In genomic region chr1:27526569-27527222, GRCh38 we compare ENCODE assay signal across 8 cellular contexts. TPM values are rescaled to one million over a fixed set of nuclear protein-coding genes. Genes with fewer than 3 reads are reported as not detected.
A peak's percentile ranks its signal among the peaks of the same experiment; 100 is the strongest.
DNase-seq lines count a peak whose midpoint lies in the region; ATAC-seq, FAIRE-seq and TF ChIP-seq lines count a peak whose summit lies in the region.

No MANE protein-coding gene starts in this region.

- H3K36me3 Mint-ChIP-seq in CD8-positive, alpha-beta memory T cell: peaks cover 0 to 6% (median 0%) of the 10 kb centered on the region in 3 donors
- H3K36me3 Mint-ChIP-seq in naive thymus-derived CD4-positive, alpha-beta T cell: peaks cover 0 to 25% (median 0%) of the 10 kb centered on the region in 5 donors

- H3K9me3 ChIP-seq in CD8-positive, alpha-beta memory T cell (ENCODE audit: low read length): no peaks in the 10 kb centered on the region
- no peaks in the 10 kb centered on the region for H3K9me3 ChIP-seq in K562 (replicated peaks; ENCODE audit: control insufficient read depth, insufficient read depth, low read depth, low read length)
- H3K9me3 ChIP-seq in naive thymus-derived CD4-positive, alpha-beta T cell (ENCODE audit: control insufficient read depth in 2 of 3, low read length in 3 of 3): no peaks in the 10 kb centered on the region
- H3K9me3 ChIP-seq in body of pancreas: no peaks in the 10 kb centered on the region

- peak overlapping the region; percentile 51 to 95 (median 84) for H3K27ac Mint-ChIP-seq in CD8-positive, alpha-beta memory T cell
- H3K27ac Mint-ChIP-seq in naive thymus-derived CD4-positive, alpha-beta T cell: peak overlapping the region; percentile 80 to 99 (median 98)

- peaks cover 57 to 68% (median 60%) of the 10 kb centered on the region in 3 donors for H3K4me1 Mint-ChIP-seq in CD8-positive, alpha-beta memory T cell
- peaks cover 56 to 72% (median 64%) of the 10 kb centered on the region in 7 donors for H3K4me1 Mint-ChIP-seq in naive thymus-derived CD4-positive, alpha-beta T cell

- in situ Hi-C loops in KBM-7 (cut with MboI; ENCODE audit: low pct_unique_long_range_greater_than_20kb, low sequenced_read_pairs): no loop called here
- in situ Hi-C loops in K562 (cut with MboI): no loop called here

- BruUV-seq in K562 (replicated peaks; lab: Mats Ljungman, UMichigan): TSS peak; percentile 67

- H3K9me1 ChIP-seq in K562 (ENCODE audit: control insufficient read depth, insufficient read depth, low read length): no peaks in the 10 kb centered on the region

- H3K9me3 Mint-ChIP-seq in CD8-positive, alpha-beta memory T cell: no peaks in the 10 kb centered on the region
- peaks cover 0 to 2% (median 0%) of the 10 kb centered on the region in 11 donors for H3K9me3 Mint-ChIP-seq in naive thymus-derived CD4-positive, alpha-beta T cell

- H3K4me3 ChIP-seq in CD8-positive, alpha-beta memory T cell (ENCODE audit: low read length): peak overlapping the region; percentile 35
- H3K4me3 ChIP-seq in K562 (peak overlapping the region; percentile 54), body of pancreas (no peak overlapping the region)
- peak overlapping the region; percentile 11 for H3K4me3 ChIP-seq in naive thymus-derived CD4-positive, alpha-beta T cell (ENCODE audit: low read length)

- POLR2A ChIA-PET in CD8-positive, alpha-beta memory T cell (lab: Charles Lee): interaction anchor here (0.7 kb wide), 1 partner anchor 84 kb away, joined by 6 read pairs; no protein-coding TSS in a partner anchor
- POLR2A ChIA-PET in K562 (lab: Yijun Ruan, JAX): interaction anchor here (0.6 to 2.4 kb wide), 10 partner anchors 9 to 833 kb away, joined by 3 to 11 read pairs (median 4); partner anchors contain the start of gene WASF2
- POLR2A ChIA-PET in naive thymus-derived CD4-positive, alpha-beta T cell (lab: Charles Lee): interaction anchor here (0.6 to 7.6 kb wide), 19 partner anchors 9 to 203 kb away, joined by 3 to 59 read pairs (median 4); partner anchors contain the start of genes AHDC1 and WASF2

- TF ChIP-seq EP300 in K562 (IDR thresholded peaks at IDR 0.05; ENCODE audit: low read length): no peak

- peak overlapping the region; percentile 41 to 80 (median 65) for H3K4me3 Mint-ChIP-seq in CD8-positive, alpha-beta memory T cell
- H3K4me3 Mint-ChIP-seq in naive thymus-derived CD4-positive, alpha-beta T cell: peak overlapping the region; percentile 72 to 98 (median 93)

- FAIRE-seq in K562 (lab: Jason Lieb, UNC): peak; percentile 85

- peak overlapping the region; percentile 63 for H3K27ac ChIP-seq in CD8-positive, alpha-beta memory T cell (ENCODE audit: low read depth, low read length)
- H3K27ac ChIP-seq in K562 (ENCODE audit: extremely low read depth, low read depth, low read length) (peak overlapping the region; percentile 88), body of pancreas (peak overlapping the region in 1 of 4 donors; percentile 8)
- peak overlapping the region; percentile 93 for H3K27ac ChIP-seq in naive thymus-derived CD4-positive, alpha-beta T cell (ENCODE audit: low read depth, low read length)

- peak overlapping the region; percentile 99 for H3K4me2 ChIP-seq in K562 (ENCODE audit: insufficient read depth, low read length)

- H3K4me1 ChIP-seq in CD8-positive, alpha-beta memory T cell (ENCODE audit: insufficient read depth, low read length): peaks cover 68% of the 10 kb centered on the region
- peaks cover 55 to 81% of the 10 kb centered on the region in 2 experiments for H3K4me1 ChIP-seq in K562 (replicated peaks in 1 of 2; ENCODE audit: control insufficient read depth in 2 of 2, insufficient read depth in 2 of 2, low read length in 2 of 2)
- peaks cover 51 to 52% of the 10 kb centered on the region in 2 donors for H3K4me1 ChIP-seq in naive thymus-derived CD4-positive, alpha-beta T cell (ENCODE audit: control insufficient read depth in 2 of 2, insufficient read depth in 2 of 2, low read length in 2 of 2)
- H3K4me1 ChIP-seq in body of pancreas: peaks cover 29% of the 10 kb centered on the region

- ATAC-seq in K562: peak; percentile 1; the same call in 2 of the 3 replicates
- ATAC-seq in naive thymus-derived CD4-positive, alpha-beta T cell: no peak
- no peak for ATAC-seq in body of pancreas
- ATAC-seq in GM18861 (IDR thresholded peaks at IDR 0.05; ENCODE audit: unreplicated experiment): no peak

- TF ChIP-seq POLR2A in K562 (conservative IDR thresholded peaks at IDR 0.05) (peak; percentile 51), body of pancreas (IDR thresholded peaks at IDR 0.05) (peak in 1 of 3 donors; percentile 18)

- TF ChIP-seq RAD21 in K562 (CRISPR knock-in tag; conservative IDR thresholded peaks at IDR 0.05 in 1 of 2, IDR thresholded peaks at IDR 0.05 in 1 of 2): peak in 1 of 2 experiments; percentile 7; a peak in 1 of 4 replicates

- H2AFZ ChIP-seq in K562 (ENCODE audit: low read depth, low read length): peak overlapping the region; percentile 55

- H3K36me3 ChIP-seq in CD8-positive, alpha-beta memory T cell (ENCODE audit: insufficient read depth, low read length): no peaks in the 10 kb centered on the region
- H3K36me3 ChIP-seq in K562 (ENCODE audit: control insufficient read depth, insufficient read depth, low read length) (peaks cover 3% of the 10 kb centered on the region; the same call in 1 of the 3 replicates), body of pancreas (replicated peaks in 1 of 2; ENCODE audit: insufficient read depth in 1 of 2, low read depth in 2 of 2) (no peaks in the 10 kb centered on the region)
- H3K36me3 ChIP-seq in naive thymus-derived CD4-positive, alpha-beta T cell (ENCODE audit: control insufficient read depth in 2 of 3, insufficient read depth in 3 of 3, low read length in 3 of 3): no peaks in the 10 kb centered on the region

- intact Hi-C loops in K562 (cut with micrococcal nuclease) (loop anchor here (2.0 kb wide), 1 partner anchor 38 kb away; no protein-coding TSS in a partner anchor), body of pancreas (cut with DNase I) (no loop called here)
- intact Hi-C loops in naive thymus-derived CD4-positive, alpha-beta T cell (cut with micrococcal nuclease): loop anchor here (1.0 to 5.0 kb wide), 3 partner anchors 30 to 201 kb away; partner anchors contain the start of gene FAM76A (in 1 of the 2)

- peak in 1 of 5 donors; percentile 14 for DNase-seq in CD8-positive, alpha-beta memory T cell
- DNase-seq in KBM-7 (peak; percentile 35), K562 (ENCODE audit: extremely low read depth in 1 of 4, low spot score in 3 of 4) (peak; percentile 49 to 70 (median 54)), body of pancreas (no peak), NOMO-1 treated with DMSO at 0.1 percent for 48 hours (lab: John Stamatoyannopoulos, UW; ENCODE audit: unreplicated experiment) (no peak)
- peak in 1 of 9 donors; percentile 12 for DNase-seq in naive thymus-derived CD4-positive, alpha-beta T cell
- no peak for DNase-seq in activated CD4-positive, CD25-positive, alpha-beta regulatory T cell (lab: John Stamatoyannopoulos, UW)

- H3K79me2 ChIP-seq in K562 (ENCODE audit: control insufficient read depth, insufficient read depth, low read length): peaks cover 36% of the 10 kb centered on the region

- H3K9ac ChIP-seq in K562 (ENCODE audit: insufficient read depth in 1 of 2, low read depth in 2 of 2, low read length in 2 of 2): peak overlapping the region; percentile 88 to 96

- TF ChIP-seq CTCF in K562 (IDR thresholded peaks at IDR 0.05 in 2 of 3, conservative IDR thresholded peaks at IDR 0.05 in 1 of 3; ENCODE audit: insufficient read depth in 2 of 3, low read depth in 1 of 3, low read length in 3 of 3): no peak
- no peak for TF ChIP-seq CTCF in body of pancreas (IDR thresholded peaks at IDR 0.05)

- H3K27me3 Mint-ChIP-seq in CD8-positive, alpha-beta memory T cell: no peaks in the 10 kb centered on the region
- no peaks in the 10 kb centered on the region for H3K27me3 Mint-ChIP-seq in naive thymus-derived CD4-positive, alpha-beta T cell

- H3K27me3 ChIP-seq in CD8-positive, alpha-beta memory T cell (ENCODE audit: insufficient read depth, low read length, poor library complexity, severe bottlenecking): no peaks in the 10 kb centered on the region
- H3K27me3 ChIP-seq in K562 (ENCODE audit: control insufficient read depth in 2 of 2, insufficient read depth in 2 of 2, low read length in 2 of 2) (no peaks in the 10 kb centered on the region), body of pancreas (no peaks in the 10 kb centered on the region)
- no peaks in the 10 kb centered on the region for H3K27me3 ChIP-seq in naive thymus-derived CD4-positive, alpha-beta T cell (ENCODE audit: control insufficient read depth in 2 of 2, insufficient read depth in 2 of 2, low read length in 2 of 2)

- CTCF ChIA-PET in CD8-positive, alpha-beta memory T cell (lab: Charles Lee): interaction anchor here (0.7 to 5.3 kb wide), 7 partner anchors 9 to 136 kb away, joined by 3 to 34 read pairs (median 4); no protein-coding TSS in a partner anchor
- CTCF ChIA-PET in K562 (lab: Yijun Ruan, JAX; ENCODE audit: low intra/inter-chr PET ratio): no interaction called here
- CTCF ChIA-PET in naive thymus-derived CD4-positive, alpha-beta T cell (lab: Charles Lee): interaction anchor here (0.6 to 1.9 kb wide), 5 partner anchors 30 to 136 kb away, joined by 3 to 11 read pairs (median 5); no protein-coding TSS in a partner anchor

- WGBS in K562 (ENCODE audit: insufficient coverage, low coverage, missing lambda C conversion rate): 3% methylated on average over 10 of the region's 10 CpGs
- WGBS in body of pancreas, 2 donors: 61% methylated on average over 5 to 6 of the region's 10 CpGs

- no peaks in the 10 kb centered on the region for H4K20me1 ChIP-seq in K562 (replicated peaks; ENCODE audit: control insufficient read depth, insufficient read depth, low read length)

RNA-seq across cellular contexts. Expression of gene WASF2, which starts 36.7 kb away (rescaled TPM):
- total RNA-seq in CD8-positive, alpha-beta memory T cell: 100 to 1,000 TPM; 120 to 128 TPM
- 64.1 TPM for polyA plus RNA-seq in CD8-positive, alpha-beta memory T cell
- total RNA-seq in K562 (2011; cell fraction: chromatin; rRNA removed; ENCODE audit: low replicate concordance): 60.7 and 84.8 TPM in 2 replicates
- 47.0 and 48.4 TPM in 2 replicates for total RNA-seq in K562 (2011; cell fraction: nucleolus; rRNA removed)
- total RNA-seq in K562 (2011; cell fraction: nucleoplasm; rRNA removed): 68.6 and 84.8 TPM in 2 replicates
- 21.3 and 29.6 TPM in 2 replicates for total RNA-seq in K562 (2014; rRNA removed)
- 31.2 and 40.7 TPM in 2 replicates for total RNA-seq in K562 (2014; rRNA removed; fragmentation: Illumina TruSeq; extraction: Trizol)
- total RNA-seq in K562 (2015; rRNA removed; fragmentation: Illumina TruSeq; extraction: Trizol): 26.1 and 29.2 TPM in 2 replicates
- total RNA-seq in K562 (2021): 139 and 163 TPM in 2 replicates
- polyA plus RNA-seq in K562 (2011; rRNA removed): 41.5 and 104 TPM in 2 replicates
- polyA plus RNA-seq in K562 (2011; cell fraction: cytosol; rRNA removed): 45.0 and 57.5 TPM in 2 replicates
- 49.0 and 54.9 TPM in 2 replicates for polyA plus RNA-seq in K562 (2011; cell fraction: nucleus; rRNA removed)
- 84.9 and 101 TPM in 2 replicates for polyA plus RNA-seq in K562 (2012)
- 109 and 115 TPM in 2 replicates for polyA plus RNA-seq in K562 (2014; fragmentation: Illumina TruSeq; extraction: Trizol)
- polyA plus RNA-seq in K562 (2014; fragmentation: Nextera tagmentation; extraction: Ambion mirVana): 1 to 10 TPM; 8.2 to 9.7 TPM
- polyA plus RNA-seq in K562 (2014; rRNA removed): 51.3 and 56.8 TPM in 2 replicates
- 49.4 and 58.2 TPM in 2 replicates for polyA minus RNA-seq in K562 (2011; rRNA and poly(A)+ RNA removed)
- polyA minus RNA-seq in K562 (2011; cell fraction: cytosol; rRNA and poly(A)+ RNA removed): 68.3 and 88.6 TPM in 2 replicates
- polyA minus RNA-seq in K562 (2011; cell fraction: nucleus; rRNA and poly(A)+ RNA removed): 15.8 and 27.9 TPM in 2 replicates
- 100 to 1,000 TPM; 136 to 177 (median 145) TPM for total RNA-seq in naive thymus-derived CD4-positive, alpha-beta T cell
- 10 to 100 TPM; 78.4 to 85.0 TPM for polyA plus RNA-seq in naive thymus-derived CD4-positive, alpha-beta T cell
- total RNA-seq in body of pancreas: 10 to 100 TPM; 28.0 to 36.1 TPM

Comparison
In these comparisons a context has a peak if more than half of its experiments do, and no peak if none do; other contexts are left out.
1. DNase-seq: peak in KBM-7 (single experiment) and K562 (4 of 4); none in body of pancreas (0 of 4), NOMO-1 treated with DMSO at 0.1 percent for 48 hours (single experiment) and activated CD4-positive, CD25-positive, alpha-beta regulatory T cell (0 of 4).
2. H3K4me3 ChIP-seq: peak in CD8-positive, alpha-beta memory T cell (single experiment), K562 (single experiment) and naive thymus-derived CD4-positive, alpha-beta T cell (single experiment); none in body of pancreas (0 of 2).